18 cellular contexts compared by ENCODE assay signal in genomic region chr9:15354713-15355112, GRCh38. TPM values are rescaled to one million over a fixed set of nuclear protein-coding genes. Genes with fewer than 3 reads are reported as not detected.
A peak's percentile ranks its signal among the peaks of the same experiment; 100 is the strongest.
DNase-seq lines count a peak whose midpoint lies in the region; ATAC-seq and TF ChIP-seq lines count a peak whose summit lies in the region.
"Had no signal": no experiment of that assay in that cellular context is flagged by ENCODE, and none has a peak within 500 bp of the region (broad histone marks: within the 10 kb centered on the region; RNA-seq: fewer than 3 reads in every experiment).

No MANE protein-coding gene starts in this region.

- H3K36me3 ChIP-seq in Loucy (ENCODE audit: insufficient read depth, low read length) (no peaks in the 10 kb centered on the region), neural progenitor cell (no peaks in the 10 kb centered on the region), aorta (ENCODE audit: control insufficient read depth in 1 of 2, insufficient read depth in 2 of 2, low read length in 1 of 2) (no peaks in the 10 kb centered on the region)
- H3K36me3 ChIP-seq: WERI-Rb-1 had no signal

- H4K20me1 ChIP-seq in Loucy (ENCODE audit: insufficient read depth, low read length, poor library complexity, severe bottlenecking) = no peaks in the 10 kb centered on the region
- H4K20me1 ChIP-seq in neural progenitor cell (ENCODE audit: low read depth) = no peaks in the 10 kb centered on the region

- H3K4me1 ChIP-seq in Loucy (ENCODE audit: insufficient read depth, low read length, poor library complexity, severe bottlenecking) (peaks cover 34% of the 10 kb centered on the region), neural progenitor cell (peaks cover 4% of the 10 kb centered on the region), aorta (ENCODE audit: control insufficient read depth in 1 of 2, insufficient read depth in 2 of 2, low read length in 2 of 2) (no peaks in the 10 kb centered on the region)
- H3K4me1 ChIP-seq: parathyroid adenoma had no signal

- H3K9me3 Mint-ChIP-seq in activated T-cell treated with anti-CD3 and anti-CD28 coated beads, Interleukin-2, amount 50 U/mL, for 72 hours = no peaks in the 10 kb centered on the region
- H3K9me3 Mint-ChIP-seq in activated naive CD8-positive, alpha-beta T cell treated with anti-CD3 and anti-CD28 coated beads for 36 hours = no peaks in the 10 kb centered on the region
- peaks cover 4% of the 10 kb centered on the region for H3K9me3 Mint-ChIP-seq in neural progenitor cell

- H3K27me3 ChIP-seq in Loucy (ENCODE audit: insufficient read depth, low read length, poor library complexity, severe bottlenecking) (no peaks in the 10 kb centered on the region), neural progenitor cell (no peaks in the 10 kb centered on the region), aorta (ENCODE audit: control insufficient read depth in 1 of 2, insufficient read depth in 2 of 2, low read length in 1 of 2) (no peaks in the 10 kb centered on the region)

- no peaks in the 10 kb centered on the region for H3K36me3 Mint-ChIP-seq in activated T-cell treated with anti-CD3 and anti-CD28 coated beads, Interleukin-2, amount 50 U/mL, for 72 hours (ENCODE audit: insufficient read depth in 2 of 2)
- H3K36me3 Mint-ChIP-seq in activated naive CD8-positive, alpha-beta T cell treated with anti-CD3 and anti-CD28 coated beads for 36 hours = no peaks in the 10 kb centered on the region
- H3K36me3 Mint-ChIP-seq in neural progenitor cell = no peaks in the 10 kb centered on the region

- H3K4me3 ChIP-seq in Loucy (ENCODE audit: low read length, poor library complexity, severe bottlenecking) (no peak overlapping the region), neural progenitor cell (no peak overlapping the region), aorta (ENCODE audit: low read length in 2 of 2) (no peak overlapping the region)

- no peak for DNase-seq in activated T-cell treated with anti-CD3 and anti-CD28 coated beads, Interleukin-2, amount 50 U/mL, for 72 hours
- DNase-seq in activated T-cell treated with anti-CD3 and anti-CD28 coated beads, Interleukin-2, amount 50 U/mL, for 48 hours = no peak
- no peak for DNase-seq in activated naive CD8-positive, alpha-beta T cell treated with anti-CD3 and anti-CD28 coated beads for 36 hours
- DNase-seq in neural progenitor cell (ENCODE audit: low spot score) = no peak
- no peak for DNase-seq in stimulated activated CD4-positive, alpha-beta T cell treated with anti-CD3 and anti-CD28 coated beads, Interleukin-4, amount 100 ng/mL, for 1 hour
- DNase-seq in aorta = no peak
- DNase-seq: activated gamma-delta T cell; dermis blood vessel endothelial cell; GOT3; Karpas-422; NCI-H1105; NCI-H2107; stimulated activated CD4-positive, alpha-beta T cell treated with anti-CD3 and anti-CD28 coated beads, Interleukin-4, amount 100 ng/mL, for 24 hours; WERI-Rb-1 had no signal

- peak overlapping the region; percentile 77 for H3K27ac Mint-ChIP-seq in activated T-cell treated with anti-CD3 and anti-CD28 coated beads, Interleukin-2, amount 50 U/mL, for 72 hours
- peak overlapping the region; percentile 25 for H3K27ac Mint-ChIP-seq in activated naive CD8-positive, alpha-beta T cell treated with anti-CD3 and anti-CD28 coated beads for 36 hours
- H3K27ac Mint-ChIP-seq in neural progenitor cell = no peak overlapping the region

- H3K9ac ChIP-seq in Loucy (ENCODE audit: low read depth, low read length, poor library complexity, severe bottlenecking) (no peak overlapping the region), neural progenitor cell (no peak overlapping the region)
- H3K9ac ChIP-seq: parathyroid adenoma had no signal

- H3K79me2 ChIP-seq in Loucy (ENCODE audit: insufficient read depth, low read length) = no peaks in the 10 kb centered on the region
- no peaks in the 10 kb centered on the region for H3K79me2 ChIP-seq in neural progenitor cell (ENCODE audit: low read depth)
- H3K79me2 ChIP-seq: parathyroid adenoma had no signal

- intact Hi-C loops in aorta (cut with DNase I) = loop anchor here in 1 of 2 donors (5.0 kb wide), 1 partner anchor 63 kb away; no protein-coding TSS in a partner anchor

- H3K27me3 Mint-ChIP-seq in activated T-cell treated with anti-CD3 and anti-CD28 coated beads, Interleukin-2, amount 50 U/mL, for 72 hours (ENCODE audit: low read depth) = no peaks in the 10 kb centered on the region
- H3K27me3 Mint-ChIP-seq in activated naive CD8-positive, alpha-beta T cell treated with anti-CD3 and anti-CD28 coated beads for 36 hours = no peaks in the 10 kb centered on the region
- peaks cover 5% of the 10 kb centered on the region for H3K27me3 Mint-ChIP-seq in neural progenitor cell (ENCODE audit: insufficient read depth, low read depth)

- H2AFZ ChIP-seq in Loucy (ENCODE audit: low read length) = no peak overlapping the region
- peak overlapping the region; percentile 34 for H2AFZ ChIP-seq in neural progenitor cell (replicated peaks)
- H2AFZ ChIP-seq: parathyroid adenoma had no signal

- H3K4me2 ChIP-seq in Loucy (ENCODE audit: low read depth, low read length, poor library complexity, severe bottlenecking) (peak overlapping the region; percentile 46), neural progenitor cell (no peak overlapping the region)

- TF ChIP-seq CTCF in Loucy (conservative IDR thresholded peaks at IDR 0.05; ENCODE audit: low read length) (peak; percentile 35), neural progenitor cell (IDR thresholded peaks at IDR 0.05) (no peak)

- 84 to 87% methylated on average over 3 of the region's 3 CpGs for WGBS in aorta, 2 donors

- ATAC-seq in activated T-cell treated with anti-CD3 and anti-CD28 coated beads, Interleukin-2, amount 50 U/mL, for 72 hours (replicated peaks in 1 of 2) = no peak
- no peak for ATAC-seq in aorta (ENCODE audit: low FRiP score)
- no peak for ATAC-seq in HG03521 (IDR thresholded peaks at IDR 0.05; ENCODE audit: unreplicated experiment)
- ATAC-seq: Panc1 had no signal

- H3K27ac ChIP-seq in neural progenitor cell = no peak overlapping the region
- H3K27ac ChIP-seq in aorta (ENCODE audit: low read depth in 1 of 2, low read length in 2 of 2) = no peak overlapping the region
- H3K27ac ChIP-seq: parathyroid adenoma, WERI-Rb-1 had no signal

- peaks cover 22% of the 10 kb centered on the region for H3K4me1 Mint-ChIP-seq in activated T-cell treated with anti-CD3 and anti-CD28 coated beads, Interleukin-2, amount 50 U/mL, for 72 hours (ENCODE audit: low read depth)
- peaks cover 24% of the 10 kb centered on the region for H3K4me1 Mint-ChIP-seq in activated naive CD8-positive, alpha-beta T cell treated with anti-CD3 and anti-CD28 coated beads for 36 hours
- H3K4me1 Mint-ChIP-seq in neural progenitor cell = no peaks in the 10 kb centered on the region

- no peaks in the 10 kb centered on the region for H3K9me2 ChIP-seq in Loucy (replicated peaks; ENCODE audit: low read depth, low read length)

- no peak overlapping the region for H3K4me3 Mint-ChIP-seq in activated T-cell treated with anti-CD3 and anti-CD28 coated beads, Interleukin-2, amount 50 U/mL, for 72 hours
- no peak overlapping the region for H3K4me3 Mint-ChIP-seq in activated naive CD8-positive, alpha-beta T cell treated with anti-CD3 and anti-CD28 coated beads for 36 hours
- H3K4me3 Mint-ChIP-seq in neural progenitor cell = no peak overlapping the region

- 0 out of 2 replicates have a peak, but pooled peaks cover 4% of the 10 kb centered on the region for H3F3A ChIP-seq in Loucy (ENCODE audit: low read depth)
- no peaks in the 10 kb centered on the region for H3F3A ChIP-seq in neural progenitor cell (ENCODE audit: low read depth)

- H3K9me3 ChIP-seq in Loucy (ENCODE audit: insufficient read depth, low read depth, low read length) (no peaks in the 10 kb centered on the region), neural progenitor cell (ENCODE audit: low read depth) (no peaks in the 10 kb centered on the region), aorta (ENCODE audit: control insufficient read depth, low read length) (no peaks in the 10 kb centered on the region)

RNA-seq across cellular contexts. Expression of gene TTC39B, which starts 47.7 kb away (rescaled TPM):
- 10 to 100 TPM; 30.8 to 46.7 TPM for total RNA-seq in activated T-cell treated with anti-CD3 and anti-CD28 coated beads, Interleukin-2, amount 50 U/mL, for 72 hours
- 10 to 100 TPM; 16.2 to 17.3 TPM for total RNA-seq in activated naive CD8-positive, alpha-beta T cell treated with anti-CD3 and anti-CD28 coated beads for 36 hours
- total RNA-seq in neural progenitor cell (ENCODE audit: low replicate concordance) (4.1 TPM in 2 replicates), aorta (10 to 100 TPM; 35.2 to 40.8 TPM)
- polyA plus RNA-seq in aorta = 10 to 100 TPM in 1 of 2 donors, 1 to 10 TPM in 1; 6.1 to 18.3 TPM
